19 cellular contexts compared by ENCODE assay signal in genomic region chr4:86107112-86107511, GRCh38.
"Had no signal": no experiment of that assay in that cellular context is flagged by ENCODE, and none has a peak within 500 bp of the region (broad histone marks: within the 10 kb centered on the region; RNA-seq: fewer than 3 reads in every experiment).

No MANE protein-coding gene starts in this region.

- H3K4me1 Mint-ChIP-seq: naive B cell; neural crest cell; stimulated activated effector memory CD8-positive, alpha-beta T cell treated with anti-CD3 and anti-CD28 coated beads, Interleukin-12 subunit alpha, Interleukin-12 subunit beta, amount 100 ng/mL, for 72 hours had no signal

- ATAC-seq: gastrocnemius medialis; natural killer cell treated with Interleukin-12 subunit alpha and Interleukin-12 subunit beta and Interleukin-15 and Interleukin-18, amount 100 ng/mL, for 72 hours; psoas muscle; right cardiac atrium; stimulated activated effector memory CD8-positive, alpha-beta T cell treated with anti-CD3 and anti-CD28 coated beads, Interleukin-12 subunit alpha, Interleukin-12 subunit beta, amount 100 ng/mL, for 72 hours had no signal

- DNase-seq: cortex of kidney; gastrocnemius medialis; head of caudate nucleus; mammary epithelial cell; naive B cell; ovary; posterior cingulate gyrus; psoas muscle; right cardiac atrium; sigmoid colon; stimulated activated CD4-positive, alpha-beta T cell treated with anti-CD3 and anti-CD28 coated beads, Interleukin-2, amount 100 ng/mL, for 24 hours; stimulated activated CD4-positive, alpha-beta T cell treated with anti-CD3 and anti-CD28 coated beads, Interleukin-4, amount 100 ng/mL, for 24 hours; stimulated activated naive CD4-positive, alpha-beta T cell treated with Interleukin-2 at 50 U/mL for 16 hours; substantia nigra; testis; transverse colon had no signal

- H3K36me3 Mint-ChIP-seq: naive B cell; natural killer cell treated with Interleukin-12 subunit alpha and Interleukin-12 subunit beta and Interleukin-15 and Interleukin-18, amount 100 ng/mL, for 72 hours; stimulated activated effector memory CD8-positive, alpha-beta T cell treated with anti-CD3 and anti-CD28 coated beads, Interleukin-12 subunit alpha, Interleukin-12 subunit beta, amount 100 ng/mL, for 72 hours had no signal

- H3K27ac Mint-ChIP-seq: naive B cell; natural killer cell treated with Interleukin-12 subunit alpha and Interleukin-12 subunit beta and Interleukin-15 and Interleukin-18, amount 100 ng/mL, for 72 hours; stimulated activated effector memory CD8-positive, alpha-beta T cell treated with anti-CD3 and anti-CD28 coated beads, Interleukin-12 subunit alpha, Interleukin-12 subunit beta, amount 100 ng/mL, for 72 hours had no signal

- H3K9me3 ChIP-seq: ovary, testis, transverse colon had no signal

- H3K27me3 ChIP-seq: gastrocnemius medialis, ovary, sigmoid colon, testis, transverse colon had no signal

- H3K4me1 ChIP-seq: gastrocnemius medialis, psoas muscle, testis, transverse colon had no signal

- H3K4me3 Mint-ChIP-seq: naive B cell; natural killer cell treated with Interleukin-12 subunit alpha and Interleukin-12 subunit beta and Interleukin-15 and Interleukin-18, amount 100 ng/mL, for 72 hours; neural crest cell; stimulated activated effector memory CD8-positive, alpha-beta T cell treated with anti-CD3 and anti-CD28 coated beads, Interleukin-12 subunit alpha, Interleukin-12 subunit beta, amount 100 ng/mL, for 72 hours had no signal

- H3K36me3 ChIP-seq: gastrocnemius medialis, ovary, sigmoid colon, transverse colon had no signal

- H3K27me3 Mint-ChIP-seq: naive B cell; natural killer cell treated with Interleukin-12 subunit alpha and Interleukin-12 subunit beta and Interleukin-15 and Interleukin-18, amount 100 ng/mL, for 72 hours had no signal

- H3K4me3 ChIP-seq: gastrocnemius medialis, ovary, psoas muscle, sigmoid colon, testis, transverse colon had no signal

- H3K27ac ChIP-seq: gastrocnemius medialis, ovary, psoas muscle, sigmoid colon, testis, transverse colon had no signal
